In genomic region chr2:213834331-213834730, GRCh38 we compare ENCODE assay signal across 13 cellular contexts.
DNase-seq lines count a peak whose midpoint lies in the region; ATAC-seq and TF ChIP-seq lines count a peak whose summit lies in the region.
"Had no signal": no experiment of that assay in that cellular context is flagged by ENCODE, and none has a peak within 500 bp of the region (broad histone marks: within the 10 kb centered on the region; RNA-seq: fewer than 3 reads in every experiment).

No MANE protein-coding gene starts in this region.

- no peak for TF ChIP-seq CTCF in activated CD8-positive, alpha-beta T cell treated with anti-CD3 and anti-CD28 coated beads for 36 hours (IDR thresholded peaks at IDR 0.05)

- CTCF ChIA-PET in activated CD8-positive, alpha-beta T cell treated with anti-CD3 and anti-CD28 coated beads for 36 hours (lab: Charles Lee), result no interaction called here

- ATAC-seq in SK-N-SH treated with all-trans-retinoic acid at 6 μM for 48 hours, result peak; percentile 78
- no peak for ATAC-seq in activated CD8-positive, alpha-beta T cell treated with anti-CD3 and anti-CD28 coated beads for 36 hours
- no peak for ATAC-seq in effector memory CD8-positive, alpha-beta T cell (replicated peaks)
- no peak for ATAC-seq in HG02759 (IDR thresholded peaks at IDR 0.05; ENCODE audit: unreplicated experiment)

- no peaks in the 10 kb centered on the region for H3K4me1 Mint-ChIP-seq in activated CD8-positive, alpha-beta T cell treated with anti-CD3 and anti-CD28 coated beads for 36 hours (ENCODE audit: low read depth)
- no peaks in the 10 kb centered on the region for H3K4me1 Mint-ChIP-seq in effector memory CD8-positive, alpha-beta T cell (ENCODE audit: low read depth in 2 of 2)
- H3K4me1 Mint-ChIP-seq: neural progenitor cell had no signal

- H3K4me3 Mint-ChIP-seq in activated CD8-positive, alpha-beta T cell treated with anti-CD3 and anti-CD28 coated beads for 36 hours, result no peak overlapping the region
- H3K4me3 Mint-ChIP-seq in effector memory CD8-positive, alpha-beta T cell, result no peak overlapping the region
- H3K4me3 Mint-ChIP-seq: neural progenitor cell had no signal

- peaks cover 2% of the 10 kb centered on the region for H3K27me3 Mint-ChIP-seq in activated CD8-positive, alpha-beta T cell treated with anti-CD3 and anti-CD28 coated beads for 36 hours
- no peaks in the 10 kb centered on the region for H3K27me3 Mint-ChIP-seq in effector memory CD8-positive, alpha-beta T cell

- peak; percentile 78 for DNase-seq in GM04503 (ENCODE audit: low read depth)
- peak; percentile 67 for DNase-seq in fibroblast of the conjunctiva (ENCODE audit: low read depth)
- peak; percentile 71 for DNase-seq in stromal cell of bone marrow (ENCODE audit: low read depth)
- DNase-seq in activated CD4-positive, alpha-beta T cell treated with anti-CD3 and anti-CD28 coated beads, Interleukin-2, amount 50 U/mL, for 48 hours, result no peak
- no peak for DNase-seq in activated CD8-positive, alpha-beta T cell treated with anti-CD3 and anti-CD28 coated beads for 36 hours
- no peak for DNase-seq in effector memory CD8-positive, alpha-beta T cell
- DNase-seq: kidney glomerular epithelial cell; MV-4-11; SHP77; stimulated activated CD4-positive, alpha-beta T cell treated with anti-CD3 and anti-CD28 coated beads, Interleukin-15, amount 100 ng/mL, for 24 hours had no signal

- H3K36me3 Mint-ChIP-seq in activated CD8-positive, alpha-beta T cell treated with anti-CD3 and anti-CD28 coated beads for 36 hours (ENCODE audit: low read depth), result no peaks in the 10 kb centered on the region
- no peaks in the 10 kb centered on the region for H3K36me3 Mint-ChIP-seq in effector memory CD8-positive, alpha-beta T cell (ENCODE audit: insufficient read depth)

- peaks cover 3% of the 10 kb centered on the region for H3K9me3 Mint-ChIP-seq in activated CD8-positive, alpha-beta T cell treated with anti-CD3 and anti-CD28 coated beads for 36 hours
- H3K9me3 Mint-ChIP-seq in effector memory CD8-positive, alpha-beta T cell, result peaks cover 0 to 3% of the 10 kb centered on the region in 2 donors

- no peak overlapping the region for H3K27ac Mint-ChIP-seq in activated CD8-positive, alpha-beta T cell treated with anti-CD3 and anti-CD28 coated beads for 36 hours
- no peak overlapping the region for H3K27ac Mint-ChIP-seq in effector memory CD8-positive, alpha-beta T cell
- H3K27ac Mint-ChIP-seq: neural progenitor cell had no signal

- POLR2A ChIA-PET in activated CD8-positive, alpha-beta T cell treated with anti-CD3 and anti-CD28 coated beads for 36 hours (lab: Charles Lee), result no interaction called here

- intact Hi-C loops in activated CD8-positive, alpha-beta T cell treated with anti-CD3 and anti-CD28 coated beads for 36 hours (cut with micrococcal nuclease), result no loop called here

TF ChIP-seq in SK-N-SH treated with all-trans-retinoic acid at 6 μM for 48 hours, 23 proteins besides CTCF, POLR2A, EP300 and RAD21 (continues in another document):
- TF ChIP-seq CSDC2 (CRISPR knock-in tag; IDR thresholded peaks at IDR 0.05) (no peak), ZC3H10 (CRISPR knock-in tag; IDR thresholded peaks at IDR 0.05) (no peak), PPARA (CRISPR knock-in tag; IDR thresholded peaks at IDR 0.05; ENCODE audit: borderline replicate concordance) (no peak), GLIS3 (CRISPR knock-in tag; IDR thresholded peaks at IDR 0.05) (no peak), ESRRG (CRISPR knock-in tag; IDR thresholded peaks at IDR 0.05) (no peak), SNAI2 (CRISPR knock-in tag; IDR thresholded peaks at IDR 0.05) (no peak), ISL1 (CRISPR knock-in tag; IDR thresholded peaks at IDR 0.05) (no peak), OSR1 (CRISPR knock-in tag; IDR thresholded peaks at IDR 0.05) (no peak), TSHZ2 (CRISPR knock-in tag; IDR thresholded peaks at IDR 0.05) (no peak), ZNF8 (CRISPR knock-in tag; IDR thresholded peaks at IDR 0.05) (no peak), CSRNP3 (CRISPR knock-in tag; IDR thresholded peaks at IDR 0.05) (no peak), RARB (CRISPR knock-in tag; IDR thresholded peaks at IDR 0.05) (no peak), ARNTL (CRISPR knock-in tag; IDR thresholded peaks at IDR 0.05; ENCODE audit: borderline replicate concordance, low read depth) (no peak), ZNF565 (CRISPR knock-in tag; conservative IDR thresholded peaks at IDR 0.05; ENCODE audit: low read depth) (no peak), ZNF70 (CRISPR knock-in tag; IDR thresholded peaks at IDR 0.05) (no peak)
- TF ChIP-seq, protein P1, sequence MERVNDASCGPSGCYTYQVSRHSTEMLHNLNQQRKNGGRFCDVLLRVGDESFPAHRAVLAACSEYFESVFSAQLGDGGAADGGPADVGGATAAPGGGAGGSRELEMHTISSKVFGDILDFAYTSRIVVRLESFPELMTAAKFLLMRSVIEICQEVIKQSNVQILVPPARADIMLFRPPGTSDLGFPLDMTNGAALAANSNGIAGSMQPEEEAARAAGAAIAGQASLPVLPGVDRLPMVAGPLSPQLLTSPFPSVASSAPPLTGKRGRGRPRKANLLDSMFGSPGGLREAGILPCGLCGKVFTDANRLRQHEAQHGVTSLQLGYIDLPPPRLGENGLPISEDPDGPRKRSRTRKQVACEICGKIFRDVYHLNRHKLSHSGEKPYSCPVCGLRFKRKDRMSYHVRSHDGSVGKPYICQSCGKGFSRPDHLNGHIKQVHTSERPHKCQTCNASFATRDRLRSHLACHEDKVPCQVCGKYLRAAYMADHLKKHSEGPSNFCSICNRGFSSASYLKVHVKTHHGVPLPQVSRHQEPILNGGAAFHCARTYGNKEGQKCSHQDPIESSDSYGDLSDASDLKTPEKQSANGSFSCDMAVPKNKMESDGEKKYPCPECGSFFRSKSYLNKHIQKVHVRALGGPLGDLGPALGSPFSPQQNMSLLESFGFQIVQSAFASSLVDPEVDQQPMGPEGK (CRISPR knock-in tag; IDR thresholded peaks at IDR 0.05; ENCODE audit: borderline replicate concordance), result no peak
- TF ChIP-seq, protein P2, sequence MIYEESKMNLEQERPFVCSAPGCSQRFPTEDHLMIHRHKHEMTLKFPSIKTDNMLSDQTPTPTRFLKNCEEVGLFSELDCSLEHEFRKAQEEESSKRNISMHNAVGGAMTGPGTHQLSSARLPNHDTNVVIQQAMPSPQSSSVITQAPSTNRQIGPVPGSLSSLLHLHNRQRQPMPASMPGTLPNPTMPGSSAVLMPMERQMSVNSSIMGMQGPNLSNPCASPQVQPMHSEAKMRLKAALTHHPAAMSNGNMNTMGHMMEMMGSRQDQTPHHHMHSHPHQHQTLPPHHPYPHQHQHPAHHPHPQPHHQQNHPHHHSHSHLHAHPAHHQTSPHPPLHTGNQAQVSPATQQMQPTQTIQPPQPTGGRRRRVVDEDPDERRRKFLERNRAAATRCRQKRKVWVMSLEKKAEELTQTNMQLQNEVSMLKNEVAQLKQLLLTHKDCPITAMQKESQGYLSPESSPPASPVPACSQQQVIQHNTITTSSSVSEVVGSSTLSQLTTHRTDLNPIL (CRISPR knock-in tag; IDR thresholded peaks at IDR 0.05; ENCODE audit: low read depth), result no peak
- TF ChIP-seq, protein P3, sequence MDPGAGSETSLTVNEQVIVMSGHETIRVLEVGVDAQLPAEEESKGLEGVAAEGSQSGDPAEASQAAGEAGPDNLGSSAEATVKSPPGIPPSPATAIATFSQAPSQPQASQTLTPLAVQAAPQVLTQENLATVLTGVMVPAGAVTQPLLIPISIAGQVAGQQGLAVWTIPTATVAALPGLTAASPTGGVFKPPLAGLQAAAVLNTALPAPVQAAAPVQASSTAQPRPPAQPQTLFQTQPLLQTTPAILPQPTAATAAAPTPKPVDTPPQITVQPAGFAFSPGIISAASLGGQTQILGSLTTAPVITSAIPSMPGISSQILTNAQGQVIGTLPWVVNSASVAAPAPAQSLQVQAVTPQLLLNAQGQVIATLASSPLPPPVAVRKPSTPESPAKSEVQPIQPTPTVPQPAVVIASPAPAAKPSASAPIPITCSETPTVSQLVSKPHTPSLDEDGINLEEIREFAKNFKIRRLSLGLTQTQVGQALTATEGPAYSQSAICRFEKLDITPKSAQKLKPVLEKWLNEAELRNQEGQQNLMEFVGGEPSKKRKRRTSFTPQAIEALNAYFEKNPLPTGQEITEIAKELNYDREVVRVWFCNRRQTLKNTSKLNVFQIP (CRISPR knock-in tag; IDR thresholded peaks at IDR 0.05; ENCODE audit: borderline replicate concordance, low read depth), result no peak

Comparison
In these comparisons a context has a peak if more than half of its experiments do, and no peak if none do; other contexts are left out.
1. DNase-seq: peak in GM04503 (single experiment), fibroblast of the conjunctiva (single experiment) and stromal cell of bone marrow (single experiment); none in activated CD4-positive, alpha-beta T cell treated with anti-CD3 and anti-CD28 coated beads, Interleukin-2, amount 50 U/mL, for 48 hours (0 of 2), activated CD8-positive, alpha-beta T cell treated with anti-CD3 and anti-CD28 coated beads for 36 hours (single experiment) and effector memory CD8-positive, alpha-beta T cell (0 of 3).